ENCODE assay signal across 8 cellular contexts in the genomic region with DNA sequence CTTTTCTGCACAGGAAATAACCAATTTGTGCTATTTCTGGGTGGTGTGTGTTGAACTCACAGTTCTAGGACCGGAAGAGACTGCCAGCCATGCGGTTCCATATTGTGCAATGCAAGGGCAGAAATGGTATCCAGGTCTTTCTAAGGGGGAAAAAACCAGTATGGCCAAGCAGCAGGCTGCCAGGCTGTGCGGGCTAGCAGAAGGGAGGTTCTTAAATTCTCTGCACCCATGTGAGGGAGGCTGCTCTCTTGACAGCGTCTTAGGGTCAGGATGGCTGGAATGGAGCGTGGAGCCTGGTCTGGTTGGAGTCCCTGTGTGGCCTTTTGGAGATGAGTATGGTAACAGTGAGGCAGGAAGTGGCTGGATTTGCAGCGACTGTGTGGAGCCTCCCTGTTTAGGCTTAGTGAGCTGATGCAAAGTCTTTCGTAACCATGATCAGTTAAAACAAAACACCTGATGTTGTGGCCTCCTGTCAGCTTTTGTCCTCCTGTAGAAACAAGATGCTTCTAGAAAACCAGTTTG. TPM values are rescaled to one million over a fixed set of nuclear protein-coding genes. Genes with fewer than 3 reads are reported as not detected.
DNase-seq lines count a peak whose midpoint lies in the region; ATAC-seq and TF ChIP-seq lines count a peak whose summit lies in the region.

No MANE protein-coding gene starts in this region.

- TF ChIP-seq POLR2A in gastroesophageal sphincter (IDR thresholded peaks at IDR 0.05): no peak

- H3K4me1 ChIP-seq in gastroesophageal sphincter: peaks cover 10 to 86% (median 35%) of the 10 kb centered on the region in 3 donors

- peaks cover 97% of the 10 kb centered on the region for H3K4me1 Mint-ChIP-seq in stimulated activated naive CD8-positive, alpha-beta T cell treated with anti-CD3 and anti-CD28 coated beads, Interleukin-15, amount 100 ng/mL, for 72 hours

- ATAC-seq in HG03064 (IDR thresholded peaks at IDR 0.05; ENCODE audit: low read depth, unreplicated experiment) (peak; percentile 39), gastroesophageal sphincter (peak; percentile 75)
- ATAC-seq in stimulated activated naive CD8-positive, alpha-beta T cell treated with anti-CD3 and anti-CD28 coated beads, Interleukin-15, amount 100 ng/mL, for 72 hours: peak; percentile 69

- TF ChIP-seq CTCF in gastroesophageal sphincter (IDR thresholded peaks at IDR 0.05): no peak

- H3K27me3 Mint-ChIP-seq in stimulated activated naive CD8-positive, alpha-beta T cell treated with anti-CD3 and anti-CD28 coated beads, Interleukin-15, amount 100 ng/mL, for 72 hours: no peaks in the 10 kb centered on the region

- peak; percentile 32 for DNase-seq in stimulated activated CD4-positive, alpha-beta T cell treated with anti-CD3 and anti-CD28 coated beads, Interleukin-1b, Interleukin-23, amount 100 ng/mL, for 48 hours
- no peak for DNase-seq in stimulated activated CD4-positive, alpha-beta T cell treated with anti-CD3 and anti-CD28 coated beads, Interleukin-2, amount 100 ng/mL, for 24 hours
- DNase-seq in SKM-1 (lab: John Stamatoyannopoulos, UW; ENCODE audit: unreplicated experiment): peak; percentile 90
- DNase-seq in stimulated activated naive CD8-positive, alpha-beta T cell treated with anti-CD3 and anti-CD28 coated beads, Interleukin-15, amount 100 ng/mL, for 72 hours: peak; percentile 33 to 74
- no peak for DNase-seq in NCI-H526 treated with DMSO at 0.1 percent for 48 hours (lab: John Stamatoyannopoulos, UW)
- DNase-seq in SK-N-DZ (ENCODE audit: low spot score): no peak

- peak overlapping the region; percentile 80 to 82 for H3K4me3 Mint-ChIP-seq in stimulated activated naive CD8-positive, alpha-beta T cell treated with anti-CD3 and anti-CD28 coated beads, Interleukin-15, amount 100 ng/mL, for 72 hours

- no peak for TF ChIP-seq EP300 in gastroesophageal sphincter (IDR thresholded peaks at IDR 0.05)

- H3K9me3 Mint-ChIP-seq in stimulated activated naive CD8-positive, alpha-beta T cell treated with anti-CD3 and anti-CD28 coated beads, Interleukin-15, amount 100 ng/mL, for 72 hours: no peaks in the 10 kb centered on the region

- H3K27ac Mint-ChIP-seq in stimulated activated naive CD8-positive, alpha-beta T cell treated with anti-CD3 and anti-CD28 coated beads, Interleukin-15, amount 100 ng/mL, for 72 hours: peak overlapping the region; percentile 95 to 99

- H3K27ac ChIP-seq in gastroesophageal sphincter: peak overlapping the region in 2 of 4 donors; percentile 53 to 56

- H3K9me3 ChIP-seq in gastroesophageal sphincter: no peaks in the 10 kb centered on the region

- WGBS in gastroesophageal sphincter (ENCODE audit: low coverage in 1 of 2), 2 donors: 68 to 70% methylated on average over 2 to 3 of the region's 7 CpGs

- no peaks in the 10 kb centered on the region for H3K36me3 ChIP-seq in gastroesophageal sphincter

- no peaks in the 10 kb centered on the region for H3K27me3 ChIP-seq in gastroesophageal sphincter

- no peak overlapping the region for H3K4me3 ChIP-seq in gastroesophageal sphincter

RNA-seq across cellular contexts. Expression of gene NCK2, which starts 52.6 kb away (rescaled TPM):
- 100 to 1,000 TPM in 1 of 4 donors, 10 to 100 TPM in 3; 63.0 to 131 (median 89.5) TPM for total RNA-seq in gastroesophageal sphincter
- 54.9 and 64.1 TPM in 2 replicates for polyA plus RNA-seq in SK-N-DZ (2014; cell fraction: cytosol; rRNA removed)
- 18.0 and 25.8 TPM in 2 replicates for polyA plus RNA-seq in SK-N-DZ (2014; cell fraction: nucleus; rRNA removed)

Comparison
In these comparisons a context has a peak if more than half of its experiments do, and no peak if none do; other contexts are left out.
1. DNase-seq: peak in stimulated activated CD4-positive, alpha-beta T cell treated with anti-CD3 and anti-CD28 coated beads, Interleukin-1b, Interleukin-23, amount 100 ng/mL, for 48 hours (single experiment), SKM-1 (single experiment) and stimulated activated naive CD8-positive, alpha-beta T cell treated with anti-CD3 and anti-CD28 coated beads, Interleukin-15, amount 100 ng/mL, for 72 hours (2 of 2); none in stimulated activated CD4-positive, alpha-beta T cell treated with anti-CD3 and anti-CD28 coated beads, Interleukin-2, amount 100 ng/mL, for 24 hours (0 of 2), NCI-H526 treated with DMSO at 0.1 percent for 48 hours (single experiment) and SK-N-DZ (single experiment).
2. Peak in every context shown above with its lines, with median percentiles within 50 percentile points of each other: ATAC-seq.